ENCODE assay signal across 21 cellular contexts in genomic region chr12:76117751-76118150, GRCh38.
"Had no signal": no experiment of that assay in that cellular context is flagged by ENCODE, and none has a peak within 500 bp of the region (broad histone marks: within the 10 kb centered on the region; RNA-seq: fewer than 3 reads in every experiment).

No MANE protein-coding gene starts in this region.

- H3K9ac ChIP-seq: KMS-11 had no signal

- H3K4me2 ChIP-seq: KMS-11 had no signal

- H3K27ac ChIP-seq: KMS-11, RWPE1 had no signal

- ATAC-seq: HepG2, Panc1, PC-3, SK-N-SH treated with all-trans-retinoic acid at 6 μM for 48 hours had no signal

- DNase-seq: IMR-90, Kasumi-1, MM.1S, NCI-H1092 treated with DMSO at 0.1 percent for 48 hours, NCI-H1436, NCI-H187, NCI-H2029, NCI-H2081 treated with DMSO at 0.1 percent for 48 hours, NCI-H2171, NCI-H226, NCI-H446, NCI-H510A, NCI-H524 treated with DMSO at 0.1 percent for 48 hours, NCI-H774, PC-3, SHP77 had no signal
